In the genomic region with DNA sequence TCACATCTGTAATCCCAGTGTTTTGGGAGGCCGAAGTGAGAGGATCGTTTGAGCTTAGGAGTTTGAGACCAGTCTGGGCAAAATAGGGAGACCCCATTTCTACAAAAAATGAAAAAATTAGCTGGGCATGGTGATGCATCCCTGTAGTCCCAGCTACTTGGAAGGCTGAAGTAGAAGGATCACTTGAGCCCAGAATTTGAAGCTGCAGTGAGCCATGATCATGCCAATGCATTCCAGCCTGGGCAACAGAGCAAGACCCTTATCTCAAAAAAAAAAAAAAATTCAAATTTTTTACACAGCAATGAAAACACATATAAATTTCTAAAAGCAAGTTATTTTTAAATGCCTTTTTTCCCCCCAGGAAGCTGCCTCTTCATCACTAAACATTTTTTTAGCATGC, we compare ENCODE assay signal across 10 cellular contexts. TPM values are rescaled to one million over a fixed set of nuclear protein-coding genes. Genes with fewer than 3 reads are reported as not detected.
"Had no signal": no experiment of that assay in that cellular context is flagged by ENCODE, and none has a peak within 500 bp of the region (broad histone marks: within the 10 kb centered on the region; RNA-seq: fewer than 3 reads in every experiment).

No MANE protein-coding gene starts in this region.

- H3K9me3 Mint-ChIP-seq: H9, HFFc6 had no signal

- FAIRE-seq: HTR-8/SVneo had no signal

- H3K4me2 ChIP-seq: KMS-11 had no signal

- DNase-seq: GM23248, GOT3, H9, HCEC 1CT, HFFc6, IMR-90, KBM-7 had no signal

- H3K4me1 Mint-ChIP-seq: H9 had no signal

- H3K27ac ChIP-seq: GM23248, KMS-11 had no signal

- H3K27ac Mint-ChIP-seq: H9, HFFc6 had no signal

- H3K4me3 ChIP-seq: GM23248 had no signal

- H3K9ac ChIP-seq: GM23248, KMS-11 had no signal

- H3K4me3 Mint-ChIP-seq: H9, HFFc6 had no signal

- H2AFZ ChIP-seq: GM23248 had no signal

RNA-seq across cellular contexts. Expression of a gene that starts 45.5 kb away (rescaled TPM):
- total RNA-seq: HT-29 had no signal
